In genomic region chr2:160647967-160648685, GRCh38 we compare ENCODE assay signal across 15 cellular contexts.
A peak's percentile ranks its signal among the peaks of the same experiment; 100 is the strongest.
DNase-seq lines count a peak whose midpoint lies in the region; ATAC-seq and TF ChIP-seq lines count a peak whose summit lies in the region.
"Had no signal": no experiment of that assay in that cellular context is flagged by ENCODE, and none has a peak within 500 bp of the region (broad histone marks: within the 10 kb centered on the region; RNA-seq: fewer than 3 reads in every experiment).

No MANE protein-coding gene starts in this region.

- no peak overlapping the region for H3K4me3 ChIP-seq in GM23338
- peak overlapping the region; percentile 35 to 48 for H3K4me3 ChIP-seq in duodenal mucosa (ENCODE audit: low read depth in 1 of 2, low read length in 2 of 2)
- no peak overlapping the region for H3K4me3 ChIP-seq in mucosa of descending colon
- H3K4me3 ChIP-seq in BE2C (ENCODE audit: low read depth, low read length) = no peak overlapping the region
- H3K4me3 ChIP-seq: hepatocyte, SJSA1 had no signal

- H3K9me3 Mint-ChIP-seq in GM23338 = no peaks in the 10 kb centered on the region

- H2AFZ ChIP-seq in GM23338 = peak overlapping the region; percentile 83
- H2AFZ ChIP-seq: hepatocyte had no signal

- H3K4me3 Mint-ChIP-seq in GM23338 = no peak overlapping the region

- no peaks in the 10 kb centered on the region for H3K79me2 ChIP-seq in GM23338 (replicated peaks; ENCODE audit: insufficient read depth)
- H3K79me2 ChIP-seq: hepatocyte had no signal

- H3K4me1 ChIP-seq in GM23338 (ENCODE audit: insufficient read depth) (peaks cover 15% of the 10 kb centered on the region; the same call in 1 of the 2 replicates), duodenal mucosa (ENCODE audit: control insufficient read depth in 1 of 2, insufficient read depth in 2 of 2, low read length in 2 of 2) (peaks cover 7 to 10% of the 10 kb centered on the region in 2 donors), mucosa of descending colon (ENCODE audit: low read depth) (no peaks in the 10 kb centered on the region), BE2C (no peaks in the 10 kb centered on the region)
- H3K4me1 ChIP-seq: SJSA1 had no signal

- no peaks in the 10 kb centered on the region; the same call in none of the 2 replicates for H3K9me2 ChIP-seq in GM23338 (ENCODE audit: insufficient read depth)

- H3K9ac ChIP-seq in duodenal mucosa (ENCODE audit: low read depth in 1 of 2, low read length in 2 of 2) = no peak overlapping the region

- H3K36me3 ChIP-seq in GM23338 (ENCODE audit: insufficient read depth) (no peaks in the 10 kb centered on the region; the same call in 1 of the 2 replicates), duodenal mucosa (ENCODE audit: control insufficient read depth in 1 of 2, insufficient read depth in 2 of 2, low read length in 2 of 2) (no peaks in the 10 kb centered on the region), mucosa of descending colon (ENCODE audit: low read depth) (no peaks in the 10 kb centered on the region), BE2C (no peaks in the 10 kb centered on the region)
- H3K36me3 ChIP-seq: SJSA1 had no signal

- no peak overlapping the region for H3K27ac Mint-ChIP-seq in GM23338

- H3K4me1 Mint-ChIP-seq in GM23338 = peaks cover 14% of the 10 kb centered on the region

- ATAC-seq in GM23338 (peak; percentile 53), mucosa of descending colon (peak; percentile 42), HG02678 (IDR thresholded peaks at IDR 0.05; ENCODE audit: unreplicated experiment) (no peak)

- no peak for DNase-seq in GM23338 (ENCODE audit: low spot score)
- DNase-seq in NCI-H2107 (lab: John Stamatoyannopoulos, UW) = peak; percentile 33
- DNase-seq in mucosa of descending colon = peak in 1 of 3 donors; percentile 50
- DNase-seq in BE2C = no peak
- no peak for DNase-seq in GM03348 (ENCODE audit: low spot score)
- DNase-seq in NCI-H510A treated with DMSO at 0.1 percent for 48 hours (lab: John Stamatoyannopoulos, UW) = no peak
- DNase-seq: activated naive CD4-positive, alpha-beta T cell; DMS79 treated with DMSO at 0.1 percent for 48 hours; IMR-90; mesenchymal stem cell; NK-92 treated with Interleukin-12 subunit alpha and Interleukin-12 subunit beta, amount 100 ng/mL, for 24 hours had no signal

- H3K27me3 ChIP-seq in GM23338 (ENCODE audit: insufficient read depth) = no peaks in the 10 kb centered on the region
- H3K27me3 ChIP-seq in duodenal mucosa (ENCODE audit: control insufficient read depth in 1 of 2, insufficient read depth in 2 of 2, low read length in 2 of 2) = no peaks in the 10 kb centered on the region
- no peaks in the 10 kb centered on the region for H3K27me3 ChIP-seq in BE2C
- H3K27me3 ChIP-seq: hepatocyte, SJSA1 had no signal

- no peaks in the 10 kb centered on the region; the same call in 2 of the 3 replicates for H3K36me3 Mint-ChIP-seq in GM23338 (ENCODE audit: low read depth)

- H3K27me3 Mint-ChIP-seq in GM23338 (ENCODE audit: insufficient read depth, low read depth, poor library complexity) = peaks cover 5% of the 10 kb centered on the region

- H3K9me3 ChIP-seq in duodenal mucosa (ENCODE audit: control insufficient read depth in 1 of 2, low read length in 2 of 2) (no peaks in the 10 kb centered on the region), mucosa of descending colon (no peaks in the 10 kb centered on the region), BE2C (no peaks in the 10 kb centered on the region)
- H3K9me3 ChIP-seq: SJSA1 had no signal

- H3K4me2 ChIP-seq in GM23338 = no peak overlapping the region
- H3K4me2 ChIP-seq: hepatocyte had no signal

- TF ChIP-seq CTCF in GM23338 (conservative IDR thresholded peaks at IDR 0.05; ENCODE audit: low read depth in 2 of 2) (no peak), mucosa of descending colon (IDR thresholded peaks at IDR 0.05) (no peak), BE2C (IDR thresholded peaks at IDR 0.05; ENCODE audit: low read depth, low read length) (no peak)

- H3F3A ChIP-seq in GM23338 (replicated peaks; ENCODE audit: low read depth) = no peaks in the 10 kb centered on the region

- intact Hi-C loops in mucosa of descending colon (cut with DNase I, micrococcal nuclease) = no loop called here

- H4K20me1 ChIP-seq in GM23338 (replicated peaks; ENCODE audit: insufficient read depth) = no peaks in the 10 kb centered on the region

- no peak overlapping the region for H3K27ac ChIP-seq in GM23338 (ENCODE audit: low read depth)
- no peak overlapping the region for H3K27ac ChIP-seq in duodenal mucosa (ENCODE audit: low read depth, low read length)
- H3K27ac ChIP-seq: hepatocyte, SJSA1 had no signal

TF ChIP-seq in GM23338, 12 proteins besides CTCF, POLR2A, EP300 and RAD21 (continues in another document):
- TF ChIP-seq STAT1 (IDR thresholded peaks at IDR 0.05; ENCODE audit: unreplicated experiment) = no peak
- TF ChIP-seq CREB1 (CRISPR knock-in tag; IDR thresholded peaks at IDR 0.05; ENCODE audit: low read depth) = no peak
- TF ChIP-seq ZNF114 (CRISPR knock-in tag; IDR thresholded peaks at IDR 0.05) = no peak
- no peak for TF ChIP-seq NANOG (IDR thresholded peaks at IDR 0.05; ENCODE audit: borderline replicate concordance)
- TF ChIP-seq POLR2AphosphoS5 (IDR thresholded peaks at IDR 0.05; ENCODE audit: low read depth) = no peak
- TF ChIP-seq, protein P1, sequence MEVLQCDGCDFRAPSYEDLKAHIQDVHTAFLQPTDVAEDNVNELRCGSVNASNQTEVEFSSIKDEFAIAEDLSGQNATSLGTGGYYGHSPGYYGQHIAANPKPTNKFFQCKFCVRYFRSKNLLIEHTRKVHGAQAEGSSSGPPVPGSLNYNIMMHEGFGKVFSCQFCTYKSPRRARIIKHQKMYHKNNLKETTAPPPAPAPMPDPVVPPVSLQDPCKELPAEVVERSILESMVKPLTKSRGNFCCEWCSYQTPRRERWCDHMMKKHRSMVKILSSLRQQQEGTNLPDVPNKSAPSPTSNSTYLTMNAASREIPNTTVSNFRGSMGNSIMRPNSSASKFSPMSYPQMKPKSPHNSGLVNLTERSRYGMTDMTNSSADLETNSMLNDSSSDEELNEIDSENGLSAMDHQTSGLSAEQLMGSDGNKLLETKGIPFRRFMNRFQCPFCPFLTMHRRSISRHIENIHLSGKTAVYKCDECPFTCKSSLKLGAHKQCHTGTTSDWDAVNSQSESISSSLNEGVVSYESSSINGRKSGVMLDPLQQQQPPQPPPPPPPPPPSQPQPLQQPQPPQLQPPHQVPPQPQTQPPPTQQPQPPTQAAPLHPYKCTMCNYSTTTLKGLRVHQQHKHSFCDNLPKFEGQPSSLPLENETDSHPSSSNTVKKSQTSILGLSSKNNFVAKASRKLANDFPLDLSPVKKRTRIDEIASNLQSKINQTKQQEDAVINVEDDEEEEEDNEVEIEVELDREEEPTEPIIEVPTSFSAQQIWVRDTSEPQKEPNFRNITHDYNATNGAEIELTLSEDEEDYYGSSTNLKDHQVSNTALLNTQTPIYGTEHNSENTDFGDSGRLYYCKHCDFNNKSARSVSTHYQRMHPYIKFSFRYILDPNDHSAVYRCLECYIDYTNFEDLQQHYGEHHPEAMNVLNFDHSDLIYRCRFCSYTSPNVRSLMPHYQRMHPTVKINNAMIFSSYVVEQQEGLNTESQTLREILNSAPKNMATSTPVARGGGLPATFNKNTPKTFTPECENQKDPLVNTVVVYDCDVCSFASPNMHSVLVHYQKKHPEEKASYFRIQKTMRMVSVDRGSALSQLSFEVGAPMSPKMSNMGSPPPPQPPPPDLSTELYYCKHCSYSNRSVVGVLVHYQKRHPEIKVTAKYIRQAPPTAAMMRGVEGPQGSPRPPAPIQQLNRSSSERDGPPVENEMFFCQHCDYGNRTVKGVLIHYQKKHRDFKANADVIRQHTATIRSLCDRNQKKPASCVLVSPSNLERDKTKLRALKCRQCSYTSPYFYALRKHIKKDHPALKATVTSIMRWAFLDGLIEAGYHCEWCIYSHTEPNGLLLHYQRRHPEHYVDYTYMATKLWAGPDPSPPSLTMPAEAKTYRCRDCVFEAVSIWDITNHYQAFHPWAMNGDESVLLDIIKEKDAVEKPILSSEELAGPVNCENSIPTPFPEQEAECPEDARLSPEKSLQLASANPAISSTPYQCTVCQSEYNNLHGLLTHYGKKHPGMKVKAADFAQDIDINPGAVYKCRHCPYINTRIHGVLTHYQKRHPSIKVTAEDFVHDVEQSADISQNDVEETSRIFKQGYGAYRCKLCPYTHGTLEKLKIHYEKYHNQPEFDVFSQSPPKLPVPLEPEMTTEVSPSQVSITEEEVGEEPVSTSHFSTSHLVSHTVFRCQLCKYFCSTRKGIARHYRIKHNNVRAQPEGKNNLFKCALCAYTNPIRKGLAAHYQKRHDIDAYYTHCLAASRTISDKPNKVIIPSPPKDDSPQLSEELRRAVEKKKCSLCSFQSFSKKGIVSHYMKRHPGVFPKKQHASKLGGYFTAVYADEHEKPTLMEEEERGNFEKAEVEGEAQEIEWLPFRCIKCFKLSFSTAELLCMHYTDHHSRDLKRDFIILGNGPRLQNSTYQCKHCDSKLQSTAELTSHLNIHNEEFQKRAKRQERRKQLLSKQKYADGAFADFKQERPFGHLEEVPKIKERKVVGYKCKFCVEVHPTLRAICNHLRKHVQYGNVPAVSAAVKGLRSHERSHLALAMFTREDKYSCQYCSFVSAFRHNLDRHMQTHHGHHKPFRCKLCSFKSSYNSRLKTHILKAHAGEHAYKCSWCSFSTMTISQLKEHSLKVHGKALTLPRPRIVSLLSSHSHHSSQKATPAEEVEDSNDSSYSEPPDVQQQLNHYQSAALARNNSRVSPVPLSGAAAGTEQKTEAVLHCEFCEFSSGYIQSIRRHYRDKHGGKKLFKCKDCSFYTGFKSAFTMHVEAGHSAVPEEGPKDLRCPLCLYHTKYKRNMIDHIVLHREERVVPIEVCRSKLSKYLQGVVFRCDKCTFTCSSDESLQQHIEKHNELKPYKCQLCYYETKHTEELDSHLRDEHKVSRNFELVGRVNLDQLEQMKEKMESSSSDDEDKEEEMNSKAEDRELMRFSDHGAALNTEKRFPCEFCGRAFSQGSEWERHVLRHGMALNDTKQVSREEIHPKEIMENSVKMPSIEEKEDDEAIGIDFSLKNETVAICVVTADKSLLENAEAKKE (CRISPR knock-in tag; IDR thresholded peaks at IDR 0.05) = no peak
- TF ChIP-seq EZH2phosphoT487 (IDR thresholded peaks at IDR 0.05; ENCODE audit: unreplicated experiment) = no peak
- TF ChIP-seq JUNB (IDR thresholded peaks at IDR 0.05; ENCODE audit: unreplicated experiment) = no peak
- no peak for TF ChIP-seq EZH2 (IDR thresholded peaks at IDR 0.05; ENCODE audit: low read depth, unreplicated experiment)
- TF ChIP-seq ZNF331 (CRISPR knock-in tag; IDR thresholded peaks at IDR 0.05; ENCODE audit: low read depth) = no peak

Comparison
In these comparisons a context has a peak if more than half of its experiments do, and no peak if none do; other contexts are left out.
1. H3K4me3 ChIP-seq: peak in duodenal mucosa (2 of 2); none in GM23338 (single experiment), mucosa of descending colon (single experiment) and BE2C (single experiment).